Comparison of ENCODE assay signal across 21 cellular contexts in the genomic region with DNA sequence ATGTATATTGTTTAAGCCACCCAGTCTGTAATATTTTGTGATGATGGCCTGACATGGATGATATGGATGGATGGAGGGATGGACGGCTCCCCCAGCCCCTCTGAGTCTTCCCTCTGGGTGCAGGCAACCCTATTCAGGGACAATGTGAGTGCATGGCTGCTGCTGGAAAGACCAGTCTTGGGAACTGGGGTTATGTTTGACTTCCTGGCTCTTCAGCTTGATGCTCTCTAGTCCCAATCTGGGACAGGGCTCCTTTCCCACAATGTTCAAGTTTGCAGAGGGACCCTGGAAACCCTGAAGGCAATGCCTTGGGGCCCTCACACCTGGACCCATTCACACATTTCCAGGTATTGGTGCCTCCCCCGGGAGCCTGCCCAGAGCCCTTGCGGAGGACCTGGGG. TPM values are rescaled to one million over a fixed set of nuclear protein-coding genes. Genes with fewer than 3 reads are reported as not detected.
"Had no signal": no experiment of that assay in that cellular context is flagged by ENCODE, and none has a peak within 500 bp of the region (broad histone marks: within the 10 kb centered on the region; RNA-seq: fewer than 3 reads in every experiment).

No MANE protein-coding gene starts in this region.

- H3K4me2 ChIP-seq: KMS-11 had no signal

- H3K27ac Mint-ChIP-seq: IgD-negative memory B cell had no signal

- H3K4me1 ChIP-seq: SJSA1 had no signal

- H3K9me3 Mint-ChIP-seq: IgD-negative memory B cell had no signal

- H3K4me3 Mint-ChIP-seq: IgD-negative memory B cell had no signal

- H3K27ac ChIP-seq: HL-60, KMS-11, SJSA1, SK-N-MC had no signal

- H3K4me1 Mint-ChIP-seq: IgD-negative memory B cell had no signal

- H3K9me3 ChIP-seq: SJSA1 had no signal

- H3K4me3 ChIP-seq: K562, SJSA1, SK-N-MC had no signal

- DNase-seq: Kasumi-1, MM.1S, NCI-H1092 treated with DMSO at 0.1 percent for 48 hours, NCI-H1436, NCI-H187, NCI-H2029, NCI-H2081 treated with DMSO at 0.1 percent for 48 hours, NCI-H2171 treated with DMSO at 0.1 percent for 48 hours, NCI-H345, NCI-H524, NCI-H526 treated with DMSO at 0.1 percent for 48 hours, NCI-H774, Right ventricle myocardium superior, RPMI8226, SIG-M5 had no signal

- H3K36me3 ChIP-seq: SJSA1 had no signal

RNA-seq across cellular contexts. Expression of a gene that starts 52.3 kb away (rescaled TPM):
- total RNA-seq: SJSA1 had no signal
